ENCODE assay signal across 9 cellular contexts in the genomic region with DNA sequence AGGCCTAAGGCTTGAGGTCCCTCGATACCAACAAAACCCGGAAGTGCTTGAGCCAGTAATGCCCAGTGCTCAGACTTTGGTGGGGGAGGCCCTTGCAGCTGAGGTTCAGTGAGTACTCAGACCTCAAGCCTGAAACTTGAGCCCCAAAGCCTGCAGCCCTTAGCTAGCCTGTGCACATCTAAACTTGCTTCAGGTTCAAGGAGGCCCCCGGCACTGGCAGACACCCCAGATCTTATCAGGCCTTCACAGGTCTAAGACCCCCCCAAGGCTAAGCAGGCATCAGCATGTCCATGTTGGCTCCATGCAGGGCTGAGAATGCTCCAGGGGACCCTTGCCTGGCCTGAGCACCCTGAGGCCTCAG. TPM values are rescaled to one million over a fixed set of nuclear protein-coding genes. Genes with fewer than 3 reads are reported as not detected.
DNase-seq lines count a peak whose midpoint lies in the region; ATAC-seq and TF ChIP-seq lines count a peak whose summit lies in the region.
"Had no signal": no experiment of that assay in that cellular context is flagged by ENCODE, and none has a peak within 500 bp of the region (broad histone marks: within the 10 kb centered on the region; RNA-seq: fewer than 3 reads in every experiment).

No MANE protein-coding gene starts in this region.

- H3K9me3 ChIP-seq in testis (no peaks in the 10 kb centered on the region), MG63 (no peaks in the 10 kb centered on the region)

- DNase-seq in T-helper 1 cell = no peak
- no peak for DNase-seq in activated CD8-positive, alpha-beta T cell treated with anti-CD3 and anti-CD28 coated beads for 36 hours
- DNase-seq in immature natural killer cell = no peak
- no peak for DNase-seq in testis
- DNase-seq in MG63 = no peak
- no peak for DNase-seq in hepatic stellate cell (ENCODE audit: low spot score)

- H3K4me1 ChIP-seq in testis = peaks cover 35% of the 10 kb centered on the region

- H3K9me3 Mint-ChIP-seq in T-helper 1 cell treated with Interleukin-12 subunit alpha and Interleukin-12 subunit beta and Interleukin-4 antibody, amounts not matched to agents 30 μg/mL and 1 μg/mL, for 36 hours = no peaks in the 10 kb centered on the region
- H3K9me3 Mint-ChIP-seq in activated CD8-positive, alpha-beta T cell treated with anti-CD3 and anti-CD28 coated beads for 36 hours = no peaks in the 10 kb centered on the region
- H3K9me3 Mint-ChIP-seq in immature natural killer cell = no peaks in the 10 kb centered on the region

- no peaks in the 10 kb centered on the region for H3K27me3 ChIP-seq in testis
- no peaks in the 10 kb centered on the region for H3K27me3 ChIP-seq in MG63

- 23% methylated on average over 3 of the region's 3 CpGs; no CpG with 5 or more reads in 1 of the 2 donors for WGBS in testis, 2 donors

- peak overlapping the region; percentile 82 for H3K4me3 Mint-ChIP-seq in T-helper 1 cell treated with Interleukin-12 subunit alpha and Interleukin-12 subunit beta and Interleukin-4 antibody, amounts not matched to agents 30 μg/mL and 1 μg/mL, for 36 hours
- peak overlapping the region; percentile 76 for H3K4me3 Mint-ChIP-seq in activated CD8-positive, alpha-beta T cell treated with anti-CD3 and anti-CD28 coated beads for 36 hours
- peak overlapping the region; percentile 86 to 90 (median 89) for H3K4me3 Mint-ChIP-seq in immature natural killer cell

- peaks cover 16% of the 10 kb centered on the region for H3K36me3 Mint-ChIP-seq in T-helper 1 cell treated with Interleukin-12 subunit alpha and Interleukin-12 subunit beta and Interleukin-4 antibody, amounts not matched to agents 30 μg/mL and 1 μg/mL, for 36 hours (ENCODE audit: low read depth)
- H3K36me3 Mint-ChIP-seq in activated CD8-positive, alpha-beta T cell treated with anti-CD3 and anti-CD28 coated beads for 36 hours (ENCODE audit: low read depth) = no peaks in the 10 kb centered on the region
- peaks cover 5 to 15% (median 15%) of the 10 kb centered on the region in 3 donors for H3K36me3 Mint-ChIP-seq in immature natural killer cell

- CTCF ChIA-PET in activated CD8-positive, alpha-beta T cell treated with anti-CD3 and anti-CD28 coated beads for 36 hours (lab: Charles Lee) = interaction anchor here (1.1 to 19.3 kb wide), 11 partner anchors 8 to 452 kb away, joined by 3 to 472 read pairs (median 31); partner anchors contain the start of genes ASCC2, CCDC157, RNF215 and SEC14L2

- intact Hi-C loops in activated CD8-positive, alpha-beta T cell treated with anti-CD3 and anti-CD28 coated beads for 36 hours (cut with micrococcal nuclease) = no loop called here
- intact Hi-C loops in testis (cut with DNase I; ENCODE audit: low total_unique reads) = no loop called here

- H3K4me1 Mint-ChIP-seq in T-helper 1 cell treated with Interleukin-12 subunit alpha and Interleukin-12 subunit beta and Interleukin-4 antibody, amounts not matched to agents 30 μg/mL and 1 μg/mL, for 36 hours (ENCODE audit: low read depth) = peaks cover 26% of the 10 kb centered on the region
- H3K4me1 Mint-ChIP-seq in activated CD8-positive, alpha-beta T cell treated with anti-CD3 and anti-CD28 coated beads for 36 hours (ENCODE audit: low read depth) = peaks cover 23% of the 10 kb centered on the region
- peaks cover 22 to 28% of the 10 kb centered on the region in 2 donors for H3K4me1 Mint-ChIP-seq in immature natural killer cell

- peak overlapping the region; percentile 85 for H3K27ac Mint-ChIP-seq in T-helper 1 cell treated with Interleukin-12 subunit alpha and Interleukin-12 subunit beta and Interleukin-4 antibody, amounts not matched to agents 30 μg/mL and 1 μg/mL, for 36 hours
- peak overlapping the region; percentile 76 for H3K27ac Mint-ChIP-seq in activated CD8-positive, alpha-beta T cell treated with anti-CD3 and anti-CD28 coated beads for 36 hours
- peak overlapping the region; percentile 79 to 95 (median 91) for H3K27ac Mint-ChIP-seq in immature natural killer cell

- H3K27ac ChIP-seq in testis = peak overlapping the region; percentile 82 to 85

- no peak for TF ChIP-seq CTCF in activated CD8-positive, alpha-beta T cell treated with anti-CD3 and anti-CD28 coated beads for 36 hours (IDR thresholded peaks at IDR 0.05)
- TF ChIP-seq CTCF in testis (IDR thresholded peaks at IDR 0.05) = no peak

- POLR2A ChIA-PET in activated CD8-positive, alpha-beta T cell treated with anti-CD3 and anti-CD28 coated beads for 36 hours (lab: Charles Lee) = interaction anchor here (1.0 to 3.8 kb wide), 10 partner anchors 9 to 97 kb away, joined by 3 to 22 read pairs (median 4); partner anchors contain the start of genes RNF215 and TBC1D10A

- H3K4me3 ChIP-seq in testis (peak overlapping the region in 1 of 2 donors; percentile 90), MG63 (no peak overlapping the region)

- ATAC-seq in activated CD8-positive, alpha-beta T cell treated with anti-CD3 and anti-CD28 coated beads for 36 hours = no peak
- no peak for ATAC-seq in GM19035 (IDR thresholded peaks at IDR 0.05; ENCODE audit: unreplicated experiment)

- H3K27me3 Mint-ChIP-seq in T-helper 1 cell treated with Interleukin-12 subunit alpha and Interleukin-12 subunit beta and Interleukin-4 antibody, amounts not matched to agents 30 μg/mL and 1 μg/mL, for 36 hours (ENCODE audit: low read depth) = no peaks in the 10 kb centered on the region
- no peaks in the 10 kb centered on the region for H3K27me3 Mint-ChIP-seq in activated CD8-positive, alpha-beta T cell treated with anti-CD3 and anti-CD28 coated beads for 36 hours
- H3K27me3 Mint-ChIP-seq in immature natural killer cell (ENCODE audit: low read depth in 3 of 3) = peaks cover 0 to 4% (median 2%) of the 10 kb centered on the region in 3 donors

- no peaks in the 10 kb centered on the region for H3K36me3 ChIP-seq in testis (ENCODE audit: low read depth, missing control alignments)
- H3K36me3 ChIP-seq in MG63 = no peaks in the 10 kb centered on the region; the same call in 1 of the 2 replicates

- no peak for TF ChIP-seq POLR2A in testis (IDR thresholded peaks at IDR 0.05)

RNA-seq across cellular contexts. Expression of gene CASTOR1, which starts 1.0 kb away (rescaled TPM):
- total RNA-seq in activated CD8-positive, alpha-beta T cell treated with anti-CD3 and anti-CD28 coated beads for 36 hours = 1 to 10 TPM; 4.2 to 5.1 TPM
- polyA plus RNA-seq in immature natural killer cell = 10 to 100 TPM in 2 of 3 donors, 1 to 10 TPM in 1; 9.3 to 16.9 (median 11.8) TPM
- total RNA-seq in testis = 10 to 100 TPM; 36.7 to 71.4 TPM
- 32.8 TPM for polyA plus RNA-seq in testis (ENCODE audit: insufficient read depth, low read depth, low replicate concordance)
- 2.3 and 4.1 TPM in 2 replicates for total RNA-seq in MG63 (2014; rRNA removed; shearing (Covaris generic); ENCODE audit: low replicate concordance)

RNA-seq across cellular contexts. Expression of gene OSM, which starts 23.6 kb away (rescaled TPM):
- total RNA-seq in activated CD8-positive, alpha-beta T cell treated with anti-CD3 and anti-CD28 coated beads for 36 hours = 10 to 100 TPM; 44.3 to 45.7 TPM
- 10 to 100 TPM in 2 of 3 donors, 1 to 10 TPM in 1; 7.5 to 22.3 (median 16.6) TPM for polyA plus RNA-seq in immature natural killer cell
- total RNA-seq in testis = 1 to 10 TPM in 1 of 2 donors, not detected in 1; 1.6 TPM
- 0.69 TPM for polyA plus RNA-seq in testis (ENCODE audit: insufficient read depth, low read depth, low replicate concordance)
- total RNA-seq in MG63 (2014; rRNA removed; shearing (Covaris generic); ENCODE audit: low replicate concordance) = not detected in 2 replicates
- polyA plus RNA-seq: neural cell had no signal

RNA-seq across cellular contexts. Expression of gene TBC1D10A, which starts 36.4 kb away (rescaled TPM):
- 10 to 100 TPM; 20.5 to 21.1 TPM for total RNA-seq in activated CD8-positive, alpha-beta T cell treated with anti-CD3 and anti-CD28 coated beads for 36 hours
- 10 to 100 TPM; 46.2 to 59.9 (median 49.2) TPM for polyA plus RNA-seq in immature natural killer cell
- 10 to 100 TPM; 48.4 to 79.1 TPM for total RNA-seq in testis
- polyA plus RNA-seq in testis (ENCODE audit: insufficient read depth, low read depth, low replicate concordance) = 51.0 TPM
- total RNA-seq in MG63 (2014; rRNA removed; shearing (Covaris generic); ENCODE audit: low replicate concordance) = 17.5 and 25.7 TPM in 2 replicates

RNA-seq across cellular contexts. Expression of gene LIF, which starts 43.7 kb away (rescaled TPM):
- 100 to 1,000 TPM; 160 to 161 TPM for total RNA-seq in activated CD8-positive, alpha-beta T cell treated with anti-CD3 and anti-CD28 coated beads for 36 hours
- 1 to 10 TPM in 1 of 3 donors, under 1 TPM in 1, not detected in 1; 0.29 to 1.0 TPM for polyA plus RNA-seq in immature natural killer cell
- total RNA-seq in testis = 1 to 10 TPM in 1 of 2 donors, under 1 TPM in 1; 0.08 to 1.4 TPM
- 1.4 TPM for polyA plus RNA-seq in testis (ENCODE audit: insufficient read depth, low read depth, low replicate concordance)
- total RNA-seq in MG63 (2014; rRNA removed; shearing (Covaris generic); ENCODE audit: low replicate concordance) = 11.1 and 13.0 TPM in 2 replicates

Comparison
In these comparisons a context has a peak if more than half of its experiments do, and no peak if none do; other contexts are left out.
1. RNA of gene OSM, which starts 23.6 kb away (total RNA-seq): 44.3 to 45.7 TPM in activated CD8-positive, alpha-beta T cell treated with anti-CD3 and anti-CD28 coated beads for 36 hours; 1.6 TPM in testis and not detected in MG63; every median in the first group is over 10 times any median in the second.
2. Peak in every context shown above with its lines, with median percentiles within 50 percentile points of each other: H3K27ac Mint-ChIP-seq and H3K4me3 Mint-ChIP-seq.